Comparison of ENCODE assay signal across 21 cellular contexts in genomic region chr13:49563513-49563912, GRCh38. TPM values are rescaled to one million over a fixed set of nuclear protein-coding genes. Genes with fewer than 3 reads are reported as not detected.
DNase-seq lines count a peak whose midpoint lies in the region; ATAC-seq and TF ChIP-seq lines count a peak whose summit lies in the region.
"Had no signal": no experiment of that assay in that cellular context is flagged by ENCODE, and none has a peak within 500 bp of the region (broad histone marks: within the 10 kb centered on the region; RNA-seq: fewer than 3 reads in every experiment).

No MANE protein-coding gene starts in this region.

- H3K9me3 ChIP-seq in Peyer's patch = no peaks in the 10 kb centered on the region
- H3K9me3 ChIP-seq: neutrophil, SJCRH30, tibial nerve had no signal

- H3K4me3 Mint-ChIP-seq in activated T-helper 17 cell treated with anti-CD3 and anti-CD28 coated beads, Interleukin-2, amount 50 U/mL, for 72 hours = no peak overlapping the region
- H3K4me3 Mint-ChIP-seq: CD8-positive, alpha-beta T cell had no signal

- peak overlapping the region; percentile 6 for H3K27ac ChIP-seq in substantia nigra (ENCODE audit: low read depth, low read length, poor library complexity, severe bottlenecking)
- H3K27ac ChIP-seq in Peyer's patch = no peak overlapping the region
- H3K27ac ChIP-seq: cardiac muscle cell, neutrophil, SJCRH30 had no signal

- peaks cover 8% of the 10 kb centered on the region for H3K4me1 Mint-ChIP-seq in activated T-helper 17 cell treated with anti-CD3 and anti-CD28 coated beads, Interleukin-2, amount 50 U/mL, for 72 hours

- no peaks in the 10 kb centered on the region for H3K27me3 Mint-ChIP-seq in activated T-helper 17 cell treated with anti-CD3 and anti-CD28 coated beads, Interleukin-2, amount 50 U/mL, for 72 hours

- H3K4me3 ChIP-seq in Peyer's patch = no peak overlapping the region
- H3K4me3 ChIP-seq: cardiac muscle cell, SJCRH30, tibial nerve had no signal

- no peak for TF ChIP-seq POLR2A in Peyer's patch (IDR thresholded peaks at IDR 0.05)

- H3K9me3 Mint-ChIP-seq in activated T-helper 17 cell treated with anti-CD3 and anti-CD28 coated beads, Interleukin-2, amount 50 U/mL, for 72 hours = no peaks in the 10 kb centered on the region
- H3K9me3 Mint-ChIP-seq: activated naive CD4-positive, alpha-beta T cell treated with anti-CD3 and anti-CD28 coated beads, Interleukin-2, amount 50 U/mL, for 72 hours; CD8-positive, alpha-beta T cell had no signal

- peak; percentile 11 for DNase-seq in NCI-H2171 treated with DMSO at 0.1 percent for 48 hours (lab: John Stamatoyannopoulos, UW)
- no peak for DNase-seq in NCI-H2171 (lab: John Stamatoyannopoulos, UW)
- DNase-seq in fibroblast of peridontal ligament (ENCODE audit: extremely low read depth) = peak; percentile 69
- DNase-seq in substantia nigra (lab: John Stamatoyannopoulos, UW) = no peak
- no peak for DNase-seq in DMS114 treated with DMSO at 0.1 percent for 48 hours (lab: John Stamatoyannopoulos, UW; ENCODE audit: unreplicated experiment)
- no peak for DNase-seq in NCI-H146 (lab: John Stamatoyannopoulos, UW)
- DNase-seq in Peyer's patch = no peak
- DNase-seq: activated CD4-positive, alpha-beta T cell treated with anti-CD3 and anti-CD28 coated beads for 4 hours; CD8-positive, alpha-beta T cell; effector memory CD4-positive, alpha-beta T cell; glutamatergic neuron; H7; islet precursor cell; NCI-H1048; SJCRH30; stimulated activated CD4-positive, alpha-beta T cell treated with anti-CD3 and anti-CD28 coated beads, Interleukin-4, amount 100 ng/mL, for 24 hours had no signal

- no peaks in the 10 kb centered on the region for H3K27me3 ChIP-seq in Peyer's patch
- H3K27me3 ChIP-seq: cardiac muscle cell, neutrophil, SJCRH30, tibial nerve had no signal

- no peak for TF ChIP-seq CTCF in Peyer's patch (IDR thresholded peaks at IDR 0.05)

- peaks cover 0 to 9% (median 0%) of the 10 kb centered on the region in 4 donors for H3K4me1 ChIP-seq in Peyer's patch
- H3K4me1 ChIP-seq: SJCRH30 had no signal

- peak overlapping the region; percentile 21 for H3K27ac Mint-ChIP-seq in activated T-helper 17 cell treated with anti-CD3 and anti-CD28 coated beads, Interleukin-2, amount 50 U/mL, for 72 hours
- H3K27ac Mint-ChIP-seq: CD8-positive, alpha-beta T cell had no signal

- peaks cover 0 to 14% (median 0%) of the 10 kb centered on the region in 3 donors for H3K36me3 ChIP-seq in Peyer's patch

- ATAC-seq in activated T-helper 17 cell treated with anti-CD3 and anti-CD28 coated beads, Interleukin-2, amount 50 U/mL, for 72 hours (replicated peaks) = no peak
- ATAC-seq: activated naive CD4-positive, alpha-beta T cell treated with anti-CD3 and anti-CD28 coated beads, Interleukin-2, amount 50 U/mL, for 72 hours; CD8-positive, alpha-beta T cell had no signal

- H3K36me3 Mint-ChIP-seq in activated T-helper 17 cell treated with anti-CD3 and anti-CD28 coated beads, Interleukin-2, amount 50 U/mL, for 72 hours (ENCODE audit: low read depth) = peaks cover 68% of the 10 kb centered on the region

RNA-seq across cellular contexts. Expression of gene RCBTB1, which starts 21.8 kb away (rescaled TPM):
- 10 to 100 TPM; 16.0 to 16.6 TPM for total RNA-seq in activated T-helper 17 cell treated with anti-CD3 and anti-CD28 coated beads, Interleukin-2, amount 50 U/mL, for 72 hours
- 10 to 100 TPM in 1 of 4 donors, 1 to 10 TPM in 3; 5.6 to 10.7 (median 8.1) TPM for total RNA-seq in Peyer's patch

Comparison
In these comparisons a context has a peak if more than half of its experiments do, and no peak if none do; other contexts are left out.
1. DNase-seq: peak in NCI-H2171 treated with DMSO at 0.1 percent for 48 hours (single experiment) and fibroblast of peridontal ligament (single experiment); none in NCI-H2171 (single experiment), substantia nigra (0 of 49), DMS114 treated with DMSO at 0.1 percent for 48 hours (single experiment), NCI-H146 (single experiment) and Peyer's patch (0 of 3).